Comparison of ENCODE assay signal across 8 cellular contexts in genomic region chr1:211382714-211383480, GRCh38. TPM values are rescaled to one million over a fixed set of nuclear protein-coding genes. Genes with fewer than 3 reads are reported as not detected.
A peak's percentile ranks its signal among the peaks of the same experiment; 100 is the strongest.
DNase-seq lines count a peak whose midpoint lies in the region; ATAC-seq and TF ChIP-seq lines count a peak whose summit lies in the region.

No MANE protein-coding gene starts in this region.

- no peaks in the 10 kb centered on the region for H4K20me1 ChIP-seq in KMS-11 (ENCODE audit: insufficient read depth)

- no peaks in the 10 kb centered on the region for H3K9me3 ChIP-seq in RWPE2 (ENCODE audit: severe bottlenecking)

- no peaks in the 10 kb centered on the region for H3K36me3 ChIP-seq in KMS-11 (ENCODE audit: insufficient read depth)
- H3K36me3 ChIP-seq in RWPE2 (ENCODE audit: low read depth), result no peaks in the 10 kb centered on the region

- peak overlapping the region; percentile 22 for H3K4me2 ChIP-seq in KMS-11

- peaks cover 46 to 53% of the 10 kb centered on the region in 2 donors for H3K4me1 Mint-ChIP-seq in natural killer cell treated with Interleukin-12 subunit alpha and Interleukin-12 subunit beta and Interleukin-15 and Interleukin-18, amount 100 ng/mL, for 72 hours (ENCODE audit: low read depth in 2 of 2)

- H3K27ac Mint-ChIP-seq in natural killer cell treated with Interleukin-12 subunit alpha and Interleukin-12 subunit beta and Interleukin-15 and Interleukin-18, amount 100 ng/mL, for 72 hours, result peak overlapping the region; percentile 97

- ATAC-seq in GM21786 (IDR thresholded peaks at IDR 0.05; ENCODE audit: unreplicated experiment), result peak; percentile 99
- peak; percentile 91 for ATAC-seq in RWPE2 (ENCODE audit: low read depth)
- ATAC-seq in natural killer cell treated with Interleukin-12 subunit alpha and Interleukin-12 subunit beta and Interleukin-15 and Interleukin-18, amount 100 ng/mL, for 72 hours, result peak; percentile 94 to 97

- peak overlapping the region; percentile 76 for H3K27ac ChIP-seq in KMS-11
- H3K27ac ChIP-seq in RWPE2 (ENCODE audit: poor library complexity, severe bottlenecking), result peak overlapping the region; percentile 76

- H3K4me1 ChIP-seq in KMS-11 (ENCODE audit: low read depth, poor library complexity, severe bottlenecking), result no peaks in the 10 kb centered on the region
- H3K4me1 ChIP-seq in RWPE2 (ENCODE audit: insufficient read depth, poor library complexity, severe bottlenecking), result no peaks in the 10 kb centered on the region

- H3K27me3 ChIP-seq in KMS-11 (ENCODE audit: insufficient read depth, low read depth) (no peaks in the 10 kb centered on the region), RWPE2 (ENCODE audit: insufficient read depth, poor library complexity, severe bottlenecking) (no peaks in the 10 kb centered on the region)

- no peaks in the 10 kb centered on the region for H3K27me3 Mint-ChIP-seq in natural killer cell treated with Interleukin-12 subunit alpha and Interleukin-12 subunit beta and Interleukin-15 and Interleukin-18, amount 100 ng/mL, for 72 hours

- H2AFZ ChIP-seq in KMS-11 (ENCODE audit: low read depth), result peak overlapping the region; percentile 90

- peak overlapping the region; percentile 85 for H3K4me3 Mint-ChIP-seq in natural killer cell treated with Interleukin-12 subunit alpha and Interleukin-12 subunit beta and Interleukin-15 and Interleukin-18, amount 100 ng/mL, for 72 hours

- H3K4me3 ChIP-seq in KMS-11 (IDR thresholded peaks at IDR 0.05; ENCODE audit: insufficient read depth, low read depth, low read length) (no peak overlapping the region), RWPE2 (ENCODE audit: severe bottlenecking) (peak overlapping the region; percentile 49), fibroblast of the aortic adventitia (ENCODE audit: low read depth, low read length) (peak overlapping the region; percentile 81)

- DNase-seq in Daoy (ENCODE audit: low read depth) (peak; percentile 96), RWPE2 (ENCODE audit: low spot score) (peak; percentile 79), fibroblast of the aortic adventitia (ENCODE audit: low read depth) (peak; percentile 93)
- DNase-seq in activated effector memory CD4-positive, alpha-beta T cell treated with Interleukin-2 at 50 U/mL for 16 hours, result peak; percentile 71
- peak; percentile 98 for DNase-seq in natural killer cell treated with Interleukin-12 subunit alpha and Interleukin-12 subunit beta and Interleukin-15 and Interleukin-18, amount 100 ng/mL, for 72 hours (ENCODE audit: low spot score)
- DNase-seq in stimulated activated naive CD4-positive, alpha-beta T cell (lab: John Stamatoyannopoulos, UW), result peak; percentile 32 to 71 (median 63)

- no peaks in the 10 kb centered on the region for H3K79me2 ChIP-seq in KMS-11 (ENCODE audit: insufficient read depth, low read depth)

- peaks cover 6% of the 10 kb centered on the region for H3K36me3 Mint-ChIP-seq in natural killer cell treated with Interleukin-12 subunit alpha and Interleukin-12 subunit beta and Interleukin-15 and Interleukin-18, amount 100 ng/mL, for 72 hours

- H3K9me3 Mint-ChIP-seq in natural killer cell treated with Interleukin-12 subunit alpha and Interleukin-12 subunit beta and Interleukin-15 and Interleukin-18, amount 100 ng/mL, for 72 hours, result no peaks in the 10 kb centered on the region

- H3K9ac ChIP-seq in KMS-11, result peak overlapping the region; percentile 82

- TF ChIP-seq CTCF in KMS-11 (conservative IDR thresholded peaks at IDR 0.05; ENCODE audit: low read depth, low read length) (no peak), RWPE2 (IDR thresholded peaks at IDR 0.05; ENCODE audit: poor library complexity, severe bottlenecking) (no peak), fibroblast of the aortic adventitia (IDR thresholded peaks at IDR 0.05; ENCODE audit: insufficient read depth, low read length) (no peak)

RNA-seq across cellular contexts. Expression of gene TRAF5, which starts 56.3 kb away (rescaled TPM):
- 6.5 and 8.9 TPM in 2 replicates for total RNA-seq in Daoy (2014; rRNA removed; shearing (Covaris generic))
- total RNA-seq in fibroblast of the aortic adventitia (ENCODE audit: low replicate concordance), result 9.4 and 20.6 TPM in 2 replicates
- 10 to 100 TPM; 27.8 to 46.7 TPM for total RNA-seq in natural killer cell treated with Interleukin-12 subunit alpha and Interleukin-12 subunit beta and Interleukin-15 and Interleukin-18, amount 100 ng/mL, for 72 hours
